Comparison of ENCODE assay signal across 2 cellular contexts in the genomic region with DNA sequence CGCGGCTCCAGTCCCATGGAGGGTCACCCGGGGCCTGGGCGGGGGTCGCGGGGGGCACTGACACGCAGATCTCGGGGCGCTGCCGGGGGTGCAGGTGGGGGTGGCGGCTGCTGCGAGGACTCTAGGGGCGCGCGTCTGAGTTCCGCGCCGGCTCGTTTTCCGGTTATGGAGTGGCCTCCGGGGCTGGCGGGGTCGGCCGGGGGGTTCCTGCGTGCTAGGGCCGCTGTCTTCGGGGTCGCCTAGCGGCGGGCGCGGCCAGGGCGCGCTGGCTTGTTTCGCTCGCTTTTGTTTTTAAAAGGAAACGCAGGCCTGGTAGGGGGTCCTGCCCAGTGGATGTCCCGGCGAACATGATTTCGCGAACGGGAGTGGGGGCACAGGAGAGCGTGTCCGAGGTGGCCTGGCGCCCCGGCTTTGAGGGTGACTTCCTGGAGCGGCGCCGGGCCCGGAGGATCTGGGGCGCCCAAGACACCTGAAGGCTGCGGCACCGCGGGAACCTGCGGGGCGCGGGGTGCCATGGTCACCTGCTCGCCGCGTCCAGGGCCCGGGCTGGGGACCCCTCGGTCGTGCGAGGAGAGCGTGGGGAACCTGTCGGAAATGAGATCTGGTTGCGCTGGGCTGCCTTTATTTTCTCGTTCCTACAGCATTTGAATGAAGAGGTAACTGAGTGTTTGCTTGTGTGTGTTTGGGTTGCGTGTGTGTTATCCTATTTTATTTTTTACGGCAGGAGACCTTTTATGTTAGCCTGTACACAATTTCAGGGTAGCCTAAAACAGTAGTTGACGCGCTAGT.
TF ChIP-seq lines count a peak whose summit lies in the region.

No MANE protein-coding gene starts in this region.

TF ChIP-seq in IMR-90, 13 proteins besides CTCF, POLR2A, EP300 and RAD21:
- TF ChIP-seq, protein P1, sequence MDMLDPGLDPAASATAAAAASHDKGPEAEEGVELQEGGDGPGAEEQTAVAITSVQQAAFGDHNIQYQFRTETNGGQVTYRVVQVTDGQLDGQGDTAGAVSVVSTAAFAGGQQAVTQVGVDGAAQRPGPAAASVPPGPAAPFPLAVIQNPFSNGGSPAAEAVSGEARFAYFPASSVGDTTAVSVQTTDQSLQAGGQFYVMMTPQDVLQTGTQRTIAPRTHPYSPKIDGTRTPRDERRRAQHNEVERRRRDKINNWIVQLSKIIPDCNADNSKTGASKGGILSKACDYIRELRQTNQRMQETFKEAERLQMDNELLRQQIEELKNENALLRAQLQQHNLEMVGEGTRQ (IDR thresholded peaks at IDR 0.05; ENCODE audit: low read depth, low read length) = no peak
- TF ChIP-seq MXI1 (IDR thresholded peaks at IDR 0.05; ENCODE audit: borderline replicate concordance, low read depth, low read length) (no peak), CHD1 (IDR thresholded peaks at IDR 0.05; ENCODE audit: low read depth, low read length) (no peak; the same call in 1 of the 2 replicates), RCOR1 (IDR thresholded peaks at IDR 0.05; ENCODE audit: insufficient replicate concordance, low read length) (no peak), RFX5 (IDR thresholded peaks at IDR 0.05; ENCODE audit: low read depth, low read length) (no peak), MAZ (IDR thresholded peaks at IDR 0.05; ENCODE audit: borderline replicate concordance, low read depth, low read length) (no peak), FOS (IDR thresholded peaks at IDR 0.05; ENCODE audit: low read depth, low read length) (no peak), BHLHE40 (IDR thresholded peaks at IDR 0.05; ENCODE audit: low read depth, low read length) (no peak), MAFK (IDR thresholded peaks at IDR 0.05; ENCODE audit: low read depth, low read length) (no peak), NFE2L2 (IDR thresholded peaks at IDR 0.05; ENCODE audit: low read depth, low read length) (no peak), CEBPB (IDR thresholded peaks at IDR 0.05; ENCODE audit: low read depth, low read length) (no peak), SMC3 (IDR thresholded peaks at IDR 0.05; ENCODE audit: low read depth, low read length) (no peak)
- TF ChIP-seq, protein P2, sequence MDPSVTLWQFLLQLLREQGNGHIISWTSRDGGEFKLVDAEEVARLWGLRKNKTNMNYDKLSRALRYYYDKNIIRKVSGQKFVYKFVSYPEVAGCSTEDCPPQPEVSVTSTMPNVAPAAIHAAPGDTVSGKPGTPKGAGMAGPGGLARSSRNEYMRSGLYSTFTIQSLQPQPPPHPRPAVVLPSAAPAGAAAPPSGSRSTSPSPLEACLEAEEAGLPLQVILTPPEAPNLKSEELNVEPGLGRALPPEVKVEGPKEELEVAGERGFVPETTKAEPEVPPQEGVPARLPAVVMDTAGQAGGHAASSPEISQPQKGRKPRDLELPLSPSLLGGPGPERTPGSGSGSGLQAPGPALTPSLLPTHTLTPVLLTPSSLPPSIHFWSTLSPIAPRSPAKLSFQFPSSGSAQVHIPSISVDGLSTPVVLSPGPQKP (IDR thresholded peaks at IDR 0.05; ENCODE audit: borderline replicate concordance, low read depth, low read length) = no peak

TF ChIP-seq in endothelial cell of umbilical vein, 7 proteins besides CTCF, POLR2A, EP300 and RAD21:
- TF ChIP-seq POLR2AphosphoS5 (IDR thresholded peaks at IDR 0.05; ENCODE audit: insufficient read depth, low read depth, low read length) = no peak
- no peak for TF ChIP-seq JUN (IDR thresholded peaks at IDR 0.05; ENCODE audit: borderline replicate concordance, insufficient read depth, insufficient read length, low read depth)
- TF ChIP-seq, protein P3, sequence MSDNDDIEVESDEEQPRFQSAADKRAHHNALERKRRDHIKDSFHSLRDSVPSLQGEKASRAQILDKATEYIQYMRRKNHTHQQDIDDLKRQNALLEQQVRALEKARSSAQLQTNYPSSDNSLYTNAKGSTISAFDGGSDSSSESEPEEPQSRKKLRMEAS (IDR thresholded peaks at IDR 0.05; ENCODE audit: insufficient read depth, insufficient read length) = no peak
- TF ChIP-seq FOS (IDR thresholded peaks at IDR 0.05; ENCODE audit: borderline replicate concordance, insufficient read depth, low read length) = no peak
- TF ChIP-seq MYC (IDR thresholded peaks at IDR 0.05; ENCODE audit: low read depth, low read length) = no peak
- no peak for TF ChIP-seq EZH2 (IDR thresholded peaks at IDR 0.05; ENCODE audit: borderline replicate concordance, low read depth, low read length, severe bottlenecking)
- no peak for TF ChIP-seq GATA2 (IDR thresholded peaks at IDR 0.05; ENCODE audit: insufficient read depth, insufficient read length, low read depth, low read length)
